1 cellular context compared by ENCODE assay signal in the genomic region with DNA sequence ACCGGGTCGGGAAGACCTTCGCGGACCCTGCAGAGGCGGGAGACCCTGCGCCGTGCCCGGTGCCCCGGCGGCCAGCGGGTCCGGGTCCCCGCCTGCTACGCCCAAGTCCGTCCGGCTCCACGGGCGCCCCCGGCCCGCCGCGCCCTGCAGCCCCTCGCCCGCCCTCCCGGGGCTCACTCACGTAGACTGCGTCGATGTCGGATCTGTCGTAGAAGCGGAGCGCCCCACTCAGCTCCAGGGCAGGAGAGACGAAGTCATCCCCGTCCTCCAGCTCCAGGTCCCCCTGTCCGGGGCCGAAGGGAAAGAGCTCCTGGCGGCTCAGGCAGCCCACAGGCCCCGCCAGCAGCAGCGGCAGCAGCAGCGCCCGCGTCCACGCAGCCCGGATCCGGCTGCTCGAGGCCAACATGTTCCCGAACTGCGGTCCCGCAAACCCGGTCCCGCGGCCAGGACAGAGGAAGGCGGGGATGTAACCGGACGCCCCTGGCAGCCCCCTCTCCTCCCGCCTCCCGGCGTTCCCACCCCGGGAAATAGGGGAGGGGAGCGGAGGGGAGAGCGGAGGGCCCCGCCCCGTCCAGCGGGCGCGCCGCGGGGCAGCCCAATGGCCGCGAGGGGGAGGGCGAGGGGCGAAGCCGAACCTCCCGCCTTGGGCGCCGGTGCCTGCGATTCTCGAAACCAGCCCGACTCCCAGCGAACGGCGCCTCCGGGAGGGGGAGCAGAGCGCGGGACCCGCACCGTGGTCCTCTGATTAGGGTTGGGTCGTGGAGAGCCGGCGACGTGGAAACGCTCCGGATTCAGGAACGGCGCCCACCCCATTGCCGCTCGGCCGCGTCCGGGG.
TF ChIP-seq lines count a peak whose summit lies in the region.

TSS of gene NID1 (minus strand) at position 417 of the 835 bp plus-strand sequence. CDS start at position 406, 11 bp downstream.

TF ChIP-seq in HepG2, 621 proteins besides CTCF, POLR2A, EP300 and RAD21 (continued from another document and continues in another):
- TF ChIP-seq ZNF3 (CRISPR knock-in tag; IDR thresholded peaks at IDR 0.05), result no peak
- TF ChIP-seq AKNA (CRISPR knock-in tag; IDR thresholded peaks at IDR 0.05; ENCODE audit: borderline replicate concordance), result no peak
- no peak for TF ChIP-seq ZNF547 (CRISPR knock-in tag; IDR thresholded peaks at IDR 0.05)
- TF ChIP-seq PRPF4 (IDR thresholded peaks at IDR 0.05; ENCODE audit: low read depth, low read length, poor library complexity, severe bottlenecking), result no peak
- peak; percentile 71; the same call in 1 of the 2 replicates for TF ChIP-seq ZFP37 (CRISPR knock-in tag; IDR thresholded peaks at IDR 0.05; ENCODE audit: borderline replicate concordance)
- no peak for TF ChIP-seq ZNF530 (CRISPR knock-in tag; IDR thresholded peaks at IDR 0.05; ENCODE audit: low read depth)
- TF ChIP-seq ZBTB1 (CRISPR knock-in tag; IDR thresholded peaks at IDR 0.05; ENCODE audit: borderline replicate concordance), result peak; percentile 46; the same call in 1 of the 2 replicates
- TF ChIP-seq ZBTB3 (CRISPR knock-in tag; IDR thresholded peaks at IDR 0.05; ENCODE audit: borderline replicate concordance, low read depth), result no peak
- TF ChIP-seq, protein P1, sequence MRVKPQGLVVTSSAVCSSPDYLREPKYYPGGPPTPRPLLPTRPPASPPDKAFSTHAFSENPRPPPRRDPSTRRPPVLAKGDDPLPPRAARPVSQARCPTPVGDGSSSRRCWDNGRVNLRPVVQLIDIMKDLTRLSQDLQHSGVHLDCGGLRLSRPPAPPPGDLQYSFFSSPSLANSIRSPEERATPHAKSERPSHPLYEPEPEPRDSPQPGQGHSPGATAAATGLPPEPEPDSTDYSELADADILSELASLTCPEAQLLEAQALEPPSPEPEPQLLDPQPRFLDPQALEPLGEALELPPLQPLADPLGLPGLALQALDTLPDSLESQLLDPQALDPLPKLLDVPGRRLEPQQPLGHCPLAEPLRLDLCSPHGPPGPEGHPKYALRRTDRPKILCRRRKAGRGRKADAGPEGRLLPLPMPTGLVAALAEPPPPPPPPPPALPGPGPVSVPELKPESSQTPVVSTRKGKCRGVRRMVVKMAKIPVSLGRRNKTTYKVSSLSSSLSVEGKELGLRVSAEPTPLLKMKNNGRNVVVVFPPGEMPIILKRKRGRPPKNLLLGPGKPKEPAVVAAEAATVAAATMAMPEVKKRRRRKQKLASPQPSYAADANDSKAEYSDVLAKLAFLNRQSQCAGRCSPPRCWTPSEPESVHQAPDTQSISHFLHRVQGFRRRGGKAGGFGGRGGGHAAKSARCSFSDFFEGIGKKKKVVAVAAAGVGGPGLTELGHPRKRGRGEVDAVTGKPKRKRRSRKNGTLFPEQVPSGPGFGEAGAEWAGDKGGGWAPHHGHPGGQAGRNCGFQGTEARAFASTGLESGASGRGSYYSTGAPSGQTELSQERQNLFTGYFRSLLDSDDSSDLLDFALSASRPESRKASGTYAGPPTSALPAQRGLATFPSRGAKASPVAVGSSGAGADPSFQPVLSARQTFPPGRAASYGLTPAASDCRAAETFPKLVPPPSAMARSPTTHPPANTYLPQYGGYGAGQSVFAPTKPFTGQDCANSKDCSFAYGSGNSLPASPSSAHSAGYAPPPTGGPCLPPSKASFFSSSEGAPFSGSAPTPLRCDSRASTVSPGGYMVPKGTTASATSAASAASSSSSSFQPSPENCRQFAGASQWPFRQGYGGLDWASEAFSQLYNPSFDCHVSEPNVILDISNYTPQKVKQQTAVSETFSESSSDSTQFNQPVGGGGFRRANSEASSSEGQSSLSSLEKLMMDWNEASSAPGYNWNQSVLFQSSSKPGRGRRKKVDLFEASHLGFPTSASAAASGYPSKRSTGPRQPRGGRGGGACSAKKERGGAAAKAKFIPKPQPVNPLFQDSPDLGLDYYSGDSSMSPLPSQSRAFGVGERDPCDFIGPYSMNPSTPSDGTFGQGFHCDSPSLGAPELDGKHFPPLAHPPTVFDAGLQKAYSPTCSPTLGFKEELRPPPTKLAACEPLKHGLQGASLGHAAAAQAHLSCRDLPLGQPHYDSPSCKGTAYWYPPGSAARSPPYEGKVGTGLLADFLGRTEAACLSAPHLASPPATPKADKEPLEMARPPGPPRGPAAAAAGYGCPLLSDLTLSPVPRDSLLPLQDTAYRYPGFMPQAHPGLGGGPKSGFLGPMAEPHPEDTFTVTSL (CRISPR knock-in tag; IDR thresholded peaks at IDR 0.05; ENCODE audit: borderline replicate concordance), result no peak; the same call in 1 of the 2 replicates
- no peak; the same call in 1 of the 2 replicates for TF ChIP-seq DMAP1 (CRISPR knock-in tag; IDR thresholded peaks at IDR 0.05)
- peak; percentile 21 for TF ChIP-seq IKZF4 (CRISPR knock-in tag; IDR thresholded peaks at IDR 0.05; ENCODE audit: borderline replicate concordance, low read depth, not compliant biosample characterization)
- TF ChIP-seq HOMEZ (CRISPR knock-in tag; IDR thresholded peaks at IDR 0.05; ENCODE audit: low read depth), result 0 out of 2 replicates have a peak, but pooled peaks have one; percentile 63
- TF ChIP-seq THRA (CRISPR knock-in tag; IDR thresholded peaks at IDR 0.05; ENCODE audit: borderline replicate concordance), result peak; percentile 74
- TF ChIP-seq ZFP41 (CRISPR knock-in tag; IDR thresholded peaks at IDR 0.05; ENCODE audit: borderline replicate concordance), result no peak
- peak; percentile 35 for TF ChIP-seq SNAPC2 (CRISPR knock-in tag; IDR thresholded peaks at IDR 0.05)
- TF ChIP-seq HNF1A (IDR thresholded peaks at IDR 0.05; ENCODE audit: low read depth), result no peak
- TF ChIP-seq HNF1A (CRISPR knock-in tag; IDR thresholded peaks at IDR 0.05; ENCODE audit: borderline replicate concordance), result no peak
- no peak for TF ChIP-seq MNT (IDR thresholded peaks at IDR 0.05)
- TF ChIP-seq KLF9 (CRISPR knock-in tag; IDR thresholded peaks at IDR 0.05; ENCODE audit: low read depth), result no peak
- TF ChIP-seq ZNF781 (CRISPR knock-in tag; IDR thresholded peaks at IDR 0.05; ENCODE audit: borderline replicate concordance, not compliant biosample characterization), result no peak
- TF ChIP-seq ZNF326 (CRISPR knock-in tag; IDR thresholded peaks at IDR 0.05; ENCODE audit: borderline replicate concordance), result no peak
- peak; percentile 56; the same call in 1 of the 2 replicates for TF ChIP-seq POGZ (CRISPR knock-in tag; IDR thresholded peaks at IDR 0.05)
- TF ChIP-seq, protein P2, sequence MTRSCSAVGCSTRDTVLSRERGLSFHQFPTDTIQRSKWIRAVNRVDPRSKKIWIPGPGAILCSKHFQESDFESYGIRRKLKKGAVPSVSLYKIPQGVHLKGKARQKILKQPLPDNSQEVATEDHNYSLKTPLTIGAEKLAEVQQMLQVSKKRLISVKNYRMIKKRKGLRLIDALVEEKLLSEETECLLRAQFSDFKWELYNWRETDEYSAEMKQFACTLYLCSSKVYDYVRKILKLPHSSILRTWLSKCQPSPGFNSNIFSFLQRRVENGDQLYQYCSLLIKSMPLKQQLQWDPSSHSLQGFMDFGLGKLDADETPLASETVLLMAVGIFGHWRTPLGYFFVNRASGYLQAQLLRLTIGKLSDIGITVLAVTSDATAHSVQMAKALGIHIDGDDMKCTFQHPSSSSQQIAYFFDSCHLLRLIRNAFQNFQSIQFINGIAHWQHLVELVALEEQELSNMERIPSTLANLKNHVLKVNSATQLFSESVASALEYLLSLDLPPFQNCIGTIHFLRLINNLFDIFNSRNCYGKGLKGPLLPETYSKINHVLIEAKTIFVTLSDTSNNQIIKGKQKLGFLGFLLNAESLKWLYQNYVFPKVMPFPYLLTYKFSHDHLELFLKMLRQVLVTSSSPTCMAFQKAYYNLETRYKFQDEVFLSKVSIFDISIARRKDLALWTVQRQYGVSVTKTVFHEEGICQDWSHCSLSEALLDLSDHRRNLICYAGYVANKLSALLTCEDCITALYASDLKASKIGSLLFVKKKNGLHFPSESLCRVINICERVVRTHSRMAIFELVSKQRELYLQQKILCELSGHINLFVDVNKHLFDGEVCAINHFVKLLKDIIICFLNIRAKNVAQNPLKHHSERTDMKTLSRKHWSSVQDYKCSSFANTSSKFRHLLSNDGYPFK (CRISPR knock-in tag; IDR thresholded peaks at IDR 0.05; ENCODE audit: borderline replicate concordance), result peak; percentile 59; the same call in 1 of the 2 replicates
- TF ChIP-seq ZMYM2 (CRISPR knock-in tag; IDR thresholded peaks at IDR 0.05), result no peak
- peak; percentile 67; the same call in 1 of the 2 replicates for TF ChIP-seq NFKB2 (CRISPR knock-in tag; IDR thresholded peaks at IDR 0.05; ENCODE audit: borderline replicate concordance)
